Comparison of ENCODE assay signal across 8 cellular contexts in genomic region chrX:1451676-1452496, GRCh38. TPM values are rescaled to one million over a fixed set of nuclear protein-coding genes. Genes with fewer than 3 reads are reported as not detected.
DNase-seq lines count a peak whose midpoint lies in the region; ATAC-seq, FAIRE-seq and TF ChIP-seq lines count a peak whose summit lies in the region.

No MANE protein-coding gene starts in this region.

- H4K20me1 ChIP-seq in DND-41 (ENCODE audit: insufficient read depth, low read length) = peaks cover 15% of the 10 kb centered on the region

- H3K27ac Mint-ChIP-seq in T-helper 2 cell treated with Interferon-gamma antibody and Interleukin-4, amounts not matched to agents 5 μg/mL and 100 μg/mL, for 36 hours = peak overlapping the region; percentile 96

- H3K27me3 ChIP-seq in DND-41 (ENCODE audit: insufficient read depth, low read length, poor library complexity) = no peaks in the 10 kb centered on the region
- H3K27me3 ChIP-seq in pancreas = no peaks in the 10 kb centered on the region

- TF ChIP-seq CTCF in DND-41 (IDR thresholded peaks at IDR 0.05; ENCODE audit: borderline replicate concordance, extremely low read depth, low read length, poor library complexity, severe bottlenecking) (peak; percentile 4), fibroblast of mammary gland (conservative IDR thresholded peaks at IDR 0.05; ENCODE audit: control insufficient read depth, insufficient read depth, low read depth, low read length) (no peak), pancreas (IDR thresholded peaks at IDR 0.05) (no peak)

- H3K9ac ChIP-seq in DND-41 (ENCODE audit: low read depth, low read length) = peak overlapping the region; percentile 86

- H3K9me3 ChIP-seq in DND-41 (ENCODE audit: insufficient read depth, low read length, severe bottlenecking) = peaks cover 14% of the 10 kb centered on the region
- no peaks in the 10 kb centered on the region for H3K9me3 ChIP-seq in pancreas

- no peak overlapping the region for H2AFZ ChIP-seq in DND-41 (ENCODE audit: low read depth, low read length)

- H3K4me3 Mint-ChIP-seq in T-helper 2 cell treated with Interferon-gamma antibody and Interleukin-4, amounts not matched to agents 5 μg/mL and 100 μg/mL, for 36 hours = peak overlapping the region; percentile 77

- no peaks in the 10 kb centered on the region for H3K27me3 Mint-ChIP-seq in T-helper 2 cell treated with Interferon-gamma antibody and Interleukin-4, amounts not matched to agents 5 μg/mL and 100 μg/mL, for 36 hours (ENCODE audit: low read depth)

- H3K36me3 ChIP-seq in DND-41 (ENCODE audit: insufficient read depth, low read length) (peaks cover 26% of the 10 kb centered on the region), pancreas (no peaks in the 10 kb centered on the region)

- peaks cover 33% of the 10 kb centered on the region for H3K9me3 Mint-ChIP-seq in T-helper 2 cell treated with Interferon-gamma antibody and Interleukin-4, amounts not matched to agents 5 μg/mL and 100 μg/mL, for 36 hours

- H3K4me1 ChIP-seq in DND-41 (ENCODE audit: insufficient read depth, low read length) (peaks cover 39% of the 10 kb centered on the region), pancreas (peaks cover 0 to 8% (median 4%) of the 10 kb centered on the region in 3 donors)

- FAIRE-seq in pancreas (lab: Jason Lieb, UNC) = no peak

- peak overlapping the region; percentile 71 to 83; a peak in 3 of 4 replicates for H3K4me3 ChIP-seq in DND-41 (ENCODE audit: low read depth in 1 of 2, low read length in 2 of 2)
- peak overlapping the region; percentile 89 for H3K4me3 ChIP-seq in fibroblast of mammary gland (ENCODE audit: control insufficient read depth, low read depth, low read length)
- peak overlapping the region; percentile 70 to 79 (median 75) for H3K4me3 ChIP-seq in pancreas

- H3K79me2 ChIP-seq in DND-41 (ENCODE audit: insufficient read depth, low read length) = peaks cover 58% of the 10 kb centered on the region

- intact Hi-C loops in pancreas (cut with DNase I) = no loop called here

- DNase-seq in DND-41 (peak; percentile 35), fibroblast of mammary gland (ENCODE audit: low read depth) (no peak), pancreas (peak in 5 of 6 donors; percentile 30 to 83 (median 63)), midbrain (lab: John Stamatoyannopoulos, UW) (no peak)
- DNase-seq in T-helper 2 cell treated with Interferon-gamma antibody and Interleukin-4, amounts not matched to agents 5 μg/mL and 100 μg/mL, for 36 hours (ENCODE audit: low spot score) = no peak

- H3K27ac ChIP-seq in DND-41 (ENCODE audit: low read length) (peak overlapping the region; percentile 77), pancreas (no peak overlapping the region)

- H3K4me2 ChIP-seq in DND-41 (ENCODE audit: insufficient read depth, low read length) = peak overlapping the region; percentile 72

- peaks cover 25% of the 10 kb centered on the region for H3K4me1 Mint-ChIP-seq in T-helper 2 cell treated with Interferon-gamma antibody and Interleukin-4, amounts not matched to agents 5 μg/mL and 100 μg/mL, for 36 hours (ENCODE audit: low read depth)

- no peak for ATAC-seq in DND-41 (ENCODE audit: insufficient read depth, low read depth)
- no peak for ATAC-seq in pancreas
- ATAC-seq in GM21360 (IDR thresholded peaks at IDR 0.05; ENCODE audit: unreplicated experiment) = no peak
- ATAC-seq in GM21423 (IDR thresholded peaks at IDR 0.05; ENCODE audit: unreplicated experiment) = no peak
- ATAC-seq in esophagus mucosa = no peak

- 22 to 26% methylated on average over 23 of the region's 23 CpGs for WGBS in pancreas, 2 donors

- peaks cover 32% of the 10 kb centered on the region for H3K36me3 Mint-ChIP-seq in T-helper 2 cell treated with Interferon-gamma antibody and Interleukin-4, amounts not matched to agents 5 μg/mL and 100 μg/mL, for 36 hours (ENCODE audit: low read depth)

RNA-seq across cellular contexts. Expression of gene ASMTL, which starts 0.8 kb away (rescaled TPM):
- 10 to 100 TPM; 11.2 to 19.4 (median 15.6) TPM for total RNA-seq in pancreas
- 10 to 100 TPM; 16.9 to 25.9 TPM for polyA plus RNA-seq in pancreas
- 8.1 TPM for total RNA-seq in esophagus mucosa

RNA-seq across cellular contexts. Expression of gene SLC25A6, which starts 60.0 kb away (rescaled TPM):
- total RNA-seq in pancreas = 100 to 1,000 TPM; 188 to 398 (median 252) TPM
- 100 to 1,000 TPM; 208 to 229 TPM for polyA plus RNA-seq in pancreas
- total RNA-seq in esophagus mucosa = 294 TPM

Comparison
In these comparisons a context has a peak if more than half of its experiments do, and no peak if none do; other contexts are left out.
1. DNase-seq: peak in DND-41 (single experiment) and pancreas (5 of 6); none in T-helper 2 cell treated with Interferon-gamma antibody and Interleukin-4, amounts not matched to agents 5 μg/mL and 100 μg/mL, for 36 hours (single experiment), fibroblast of mammary gland (single experiment) and midbrain (single experiment).
2. Peak in every context shown above with its lines, with median percentiles within 50 percentile points of each other: H3K4me3 ChIP-seq.